In the genomic region with DNA sequence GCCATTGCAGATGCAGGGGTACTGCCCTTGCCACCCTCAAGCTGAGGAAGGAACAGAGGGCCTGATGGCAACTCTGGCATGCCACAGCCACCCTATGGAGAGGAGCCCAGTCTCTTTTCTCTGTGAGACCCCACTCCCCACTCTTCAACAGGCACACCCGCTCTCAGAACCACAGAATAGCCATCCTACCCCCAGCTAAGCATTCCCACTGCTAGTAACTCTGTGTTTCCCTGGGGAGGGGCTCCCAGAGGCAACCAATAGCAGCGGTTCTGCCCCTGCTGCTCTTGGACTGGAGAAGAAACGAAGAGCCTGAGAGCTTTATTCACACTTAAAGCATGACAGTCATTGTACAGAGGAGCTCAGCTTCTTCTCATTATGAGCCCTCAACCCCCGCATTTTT, we compare ENCODE assay signal across 1 cellular context.
TF ChIP-seq lines count a peak whose summit lies in the region.

No MANE protein-coding gene starts in this region.

TF ChIP-seq in GM23338, 12 proteins besides CTCF, POLR2A, EP300 and RAD21:
- TF ChIP-seq, protein P1, sequence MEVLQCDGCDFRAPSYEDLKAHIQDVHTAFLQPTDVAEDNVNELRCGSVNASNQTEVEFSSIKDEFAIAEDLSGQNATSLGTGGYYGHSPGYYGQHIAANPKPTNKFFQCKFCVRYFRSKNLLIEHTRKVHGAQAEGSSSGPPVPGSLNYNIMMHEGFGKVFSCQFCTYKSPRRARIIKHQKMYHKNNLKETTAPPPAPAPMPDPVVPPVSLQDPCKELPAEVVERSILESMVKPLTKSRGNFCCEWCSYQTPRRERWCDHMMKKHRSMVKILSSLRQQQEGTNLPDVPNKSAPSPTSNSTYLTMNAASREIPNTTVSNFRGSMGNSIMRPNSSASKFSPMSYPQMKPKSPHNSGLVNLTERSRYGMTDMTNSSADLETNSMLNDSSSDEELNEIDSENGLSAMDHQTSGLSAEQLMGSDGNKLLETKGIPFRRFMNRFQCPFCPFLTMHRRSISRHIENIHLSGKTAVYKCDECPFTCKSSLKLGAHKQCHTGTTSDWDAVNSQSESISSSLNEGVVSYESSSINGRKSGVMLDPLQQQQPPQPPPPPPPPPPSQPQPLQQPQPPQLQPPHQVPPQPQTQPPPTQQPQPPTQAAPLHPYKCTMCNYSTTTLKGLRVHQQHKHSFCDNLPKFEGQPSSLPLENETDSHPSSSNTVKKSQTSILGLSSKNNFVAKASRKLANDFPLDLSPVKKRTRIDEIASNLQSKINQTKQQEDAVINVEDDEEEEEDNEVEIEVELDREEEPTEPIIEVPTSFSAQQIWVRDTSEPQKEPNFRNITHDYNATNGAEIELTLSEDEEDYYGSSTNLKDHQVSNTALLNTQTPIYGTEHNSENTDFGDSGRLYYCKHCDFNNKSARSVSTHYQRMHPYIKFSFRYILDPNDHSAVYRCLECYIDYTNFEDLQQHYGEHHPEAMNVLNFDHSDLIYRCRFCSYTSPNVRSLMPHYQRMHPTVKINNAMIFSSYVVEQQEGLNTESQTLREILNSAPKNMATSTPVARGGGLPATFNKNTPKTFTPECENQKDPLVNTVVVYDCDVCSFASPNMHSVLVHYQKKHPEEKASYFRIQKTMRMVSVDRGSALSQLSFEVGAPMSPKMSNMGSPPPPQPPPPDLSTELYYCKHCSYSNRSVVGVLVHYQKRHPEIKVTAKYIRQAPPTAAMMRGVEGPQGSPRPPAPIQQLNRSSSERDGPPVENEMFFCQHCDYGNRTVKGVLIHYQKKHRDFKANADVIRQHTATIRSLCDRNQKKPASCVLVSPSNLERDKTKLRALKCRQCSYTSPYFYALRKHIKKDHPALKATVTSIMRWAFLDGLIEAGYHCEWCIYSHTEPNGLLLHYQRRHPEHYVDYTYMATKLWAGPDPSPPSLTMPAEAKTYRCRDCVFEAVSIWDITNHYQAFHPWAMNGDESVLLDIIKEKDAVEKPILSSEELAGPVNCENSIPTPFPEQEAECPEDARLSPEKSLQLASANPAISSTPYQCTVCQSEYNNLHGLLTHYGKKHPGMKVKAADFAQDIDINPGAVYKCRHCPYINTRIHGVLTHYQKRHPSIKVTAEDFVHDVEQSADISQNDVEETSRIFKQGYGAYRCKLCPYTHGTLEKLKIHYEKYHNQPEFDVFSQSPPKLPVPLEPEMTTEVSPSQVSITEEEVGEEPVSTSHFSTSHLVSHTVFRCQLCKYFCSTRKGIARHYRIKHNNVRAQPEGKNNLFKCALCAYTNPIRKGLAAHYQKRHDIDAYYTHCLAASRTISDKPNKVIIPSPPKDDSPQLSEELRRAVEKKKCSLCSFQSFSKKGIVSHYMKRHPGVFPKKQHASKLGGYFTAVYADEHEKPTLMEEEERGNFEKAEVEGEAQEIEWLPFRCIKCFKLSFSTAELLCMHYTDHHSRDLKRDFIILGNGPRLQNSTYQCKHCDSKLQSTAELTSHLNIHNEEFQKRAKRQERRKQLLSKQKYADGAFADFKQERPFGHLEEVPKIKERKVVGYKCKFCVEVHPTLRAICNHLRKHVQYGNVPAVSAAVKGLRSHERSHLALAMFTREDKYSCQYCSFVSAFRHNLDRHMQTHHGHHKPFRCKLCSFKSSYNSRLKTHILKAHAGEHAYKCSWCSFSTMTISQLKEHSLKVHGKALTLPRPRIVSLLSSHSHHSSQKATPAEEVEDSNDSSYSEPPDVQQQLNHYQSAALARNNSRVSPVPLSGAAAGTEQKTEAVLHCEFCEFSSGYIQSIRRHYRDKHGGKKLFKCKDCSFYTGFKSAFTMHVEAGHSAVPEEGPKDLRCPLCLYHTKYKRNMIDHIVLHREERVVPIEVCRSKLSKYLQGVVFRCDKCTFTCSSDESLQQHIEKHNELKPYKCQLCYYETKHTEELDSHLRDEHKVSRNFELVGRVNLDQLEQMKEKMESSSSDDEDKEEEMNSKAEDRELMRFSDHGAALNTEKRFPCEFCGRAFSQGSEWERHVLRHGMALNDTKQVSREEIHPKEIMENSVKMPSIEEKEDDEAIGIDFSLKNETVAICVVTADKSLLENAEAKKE (CRISPR knock-in tag; IDR thresholded peaks at IDR 0.05) = no peak
- TF ChIP-seq POLR2AphosphoS5 (IDR thresholded peaks at IDR 0.05; ENCODE audit: low read depth) (no peak), EZH2phosphoT487 (IDR thresholded peaks at IDR 0.05; ENCODE audit: unreplicated experiment) (no peak), ZNF114 (CRISPR knock-in tag; IDR thresholded peaks at IDR 0.05) (no peak)
- TF ChIP-seq, protein P2, sequence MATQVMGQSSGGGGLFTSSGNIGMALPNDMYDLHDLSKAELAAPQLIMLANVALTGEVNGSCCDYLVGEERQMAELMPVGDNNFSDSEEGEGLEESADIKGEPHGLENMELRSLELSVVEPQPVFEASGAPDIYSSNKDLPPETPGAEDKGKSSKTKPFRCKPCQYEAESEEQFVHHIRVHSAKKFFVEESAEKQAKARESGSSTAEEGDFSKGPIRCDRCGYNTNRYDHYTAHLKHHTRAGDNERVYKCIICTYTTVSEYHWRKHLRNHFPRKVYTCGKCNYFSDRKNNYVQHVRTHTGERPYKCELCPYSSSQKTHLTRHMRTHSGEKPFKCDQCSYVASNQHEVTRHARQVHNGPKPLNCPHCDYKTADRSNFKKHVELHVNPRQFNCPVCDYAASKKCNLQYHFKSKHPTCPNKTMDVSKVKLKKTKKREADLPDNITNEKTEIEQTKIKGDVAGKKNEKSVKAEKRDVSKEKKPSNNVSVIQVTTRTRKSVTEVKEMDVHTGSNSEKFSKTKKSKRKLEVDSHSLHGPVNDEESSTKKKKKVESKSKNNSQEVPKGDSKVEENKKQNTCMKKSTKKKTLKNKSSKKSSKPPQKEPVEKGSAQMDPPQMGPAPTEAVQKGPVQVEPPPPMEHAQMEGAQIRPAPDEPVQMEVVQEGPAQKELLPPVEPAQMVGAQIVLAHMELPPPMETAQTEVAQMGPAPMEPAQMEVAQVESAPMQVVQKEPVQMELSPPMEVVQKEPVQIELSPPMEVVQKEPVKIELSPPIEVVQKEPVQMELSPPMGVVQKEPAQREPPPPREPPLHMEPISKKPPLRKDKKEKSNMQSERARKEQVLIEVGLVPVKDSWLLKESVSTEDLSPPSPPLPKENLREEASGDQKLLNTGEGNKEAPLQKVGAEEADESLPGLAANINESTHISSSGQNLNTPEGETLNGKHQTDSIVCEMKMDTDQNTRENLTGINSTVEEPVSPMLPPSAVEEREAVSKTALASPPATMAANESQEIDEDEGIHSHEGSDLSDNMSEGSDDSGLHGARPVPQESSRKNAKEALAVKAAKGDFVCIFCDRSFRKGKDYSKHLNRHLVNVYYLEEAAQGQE (IDR thresholded peaks at IDR 0.05; ENCODE audit: unreplicated experiment) = no peak
